ENCODE assay signal across 1 cellular context in the genomic region with DNA sequence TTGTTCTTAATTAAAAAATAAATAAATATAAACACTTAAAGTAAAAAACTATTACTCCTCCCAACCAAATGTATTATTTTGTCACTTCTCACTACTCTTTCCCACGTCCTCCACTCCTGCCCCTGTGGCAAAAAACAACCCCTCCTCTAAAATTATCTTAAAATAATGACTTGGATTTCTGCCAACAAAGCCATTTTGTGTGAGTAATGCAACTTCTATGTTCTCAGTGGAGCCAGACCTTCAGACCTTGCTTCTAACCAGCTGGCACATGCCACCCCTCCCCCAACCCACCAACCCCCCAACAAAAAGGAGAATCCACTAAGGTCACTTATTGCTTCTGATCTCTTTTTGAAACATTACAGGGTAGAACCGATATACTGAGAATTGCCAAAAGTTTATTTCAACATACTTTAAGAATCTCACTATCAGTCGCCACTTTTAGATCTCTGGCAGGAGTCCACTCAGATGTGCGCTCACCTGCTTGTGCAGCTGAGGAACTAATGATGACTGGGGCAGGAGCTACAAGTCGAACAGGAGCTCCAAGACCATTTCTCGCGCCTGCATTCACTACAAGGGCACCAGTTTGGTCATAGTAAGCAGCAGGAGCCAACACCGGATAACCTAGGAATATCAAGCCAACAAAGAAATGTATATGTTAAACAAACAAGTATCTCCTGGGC.
TF ChIP-seq lines count a peak whose summit lies in the region.

No MANE protein-coding gene starts in this region.

TF ChIP-seq in endothelial cell of umbilical vein, 7 proteins besides CTCF, POLR2A, EP300 and RAD21:
- TF ChIP-seq, protein P1, sequence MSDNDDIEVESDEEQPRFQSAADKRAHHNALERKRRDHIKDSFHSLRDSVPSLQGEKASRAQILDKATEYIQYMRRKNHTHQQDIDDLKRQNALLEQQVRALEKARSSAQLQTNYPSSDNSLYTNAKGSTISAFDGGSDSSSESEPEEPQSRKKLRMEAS (IDR thresholded peaks at IDR 0.05; ENCODE audit: insufficient read depth, insufficient read length), result no peak
- TF ChIP-seq FOS (IDR thresholded peaks at IDR 0.05; ENCODE audit: borderline replicate concordance, insufficient read depth, low read length), result peak; percentile 37
- TF ChIP-seq MYC (IDR thresholded peaks at IDR 0.05; ENCODE audit: low read depth, low read length), result peak; percentile 72
- no peak for TF ChIP-seq GATA2 (IDR thresholded peaks at IDR 0.05; ENCODE audit: insufficient read depth, insufficient read length, low read depth, low read length)
- no peak for TF ChIP-seq JUN (IDR thresholded peaks at IDR 0.05; ENCODE audit: borderline replicate concordance, insufficient read depth, insufficient read length, low read depth)
